8 cellular contexts compared by ENCODE assay signal in the genomic region with DNA sequence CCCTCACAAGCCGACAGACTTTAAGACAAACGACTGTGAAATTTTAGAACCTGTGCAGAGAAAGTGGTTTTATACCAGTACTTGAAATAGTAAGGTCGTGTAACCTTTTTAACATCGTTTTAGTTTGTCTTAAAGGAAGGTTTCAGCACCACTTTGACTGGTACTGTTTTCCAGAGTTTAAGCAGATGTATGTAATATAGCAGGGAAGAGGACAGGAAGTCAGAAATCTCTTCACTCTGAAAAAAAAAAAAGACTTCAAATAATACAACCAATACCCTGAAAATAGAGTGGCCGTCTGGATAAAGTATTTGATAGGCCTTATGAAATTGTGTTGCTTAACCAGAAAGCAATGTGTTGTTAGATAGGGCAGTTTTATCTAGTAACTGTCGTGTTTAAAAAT. TPM values are rescaled to one million over a fixed set of nuclear protein-coding genes. Genes with fewer than 3 reads are reported as not detected.
A peak's percentile ranks its signal among the peaks of the same experiment; 100 is the strongest.
DNase-seq lines count a peak whose midpoint lies in the region; ATAC-seq, FAIRE-seq and TF ChIP-seq lines count a peak whose summit lies in the region.

No MANE protein-coding gene starts in this region.

- TF ChIP-seq POLR2A in transverse colon (IDR thresholded peaks at IDR 0.05) (no peak), lower leg skin (IDR thresholded peaks at IDR 0.05) (no peak)

- peaks cover 2% of the 10 kb centered on the region for H3K9me1 ChIP-seq in keratinocyte (ENCODE audit: control insufficient read depth, extremely low read depth, insufficient read depth, low read length)

- TF ChIP-seq CTCF in keratinocyte (optimal IDR thresholded peaks at IDR 0.05 in 1 of 3, IDR thresholded peaks at IDR 0.05 in 1 of 3, conservative IDR thresholded peaks at IDR 0.05 in 1 of 3; ENCODE audit: extremely low read depth in 1 of 3, insufficient read depth in 2 of 3, low read length in 3 of 3) (no peak), transverse colon (IDR thresholded peaks at IDR 0.05) (no peak), GM10266 (IDR thresholded peaks at IDR 0.05; ENCODE audit: control insufficient read depth, insufficient read depth, low read depth, missing control alignments) (no peak), lower leg skin (IDR thresholded peaks at IDR 0.05) (no peak)

- FAIRE-seq in keratinocyte (lab: Jason Lieb, UNC) (no peak), HTR-8/SVneo (lab: Jason Lieb, UNC) (no peak)

- dilution Hi-C loops in keratinocyte (cut with MboI; ENCODE audit: extremely low pct_ligation_motif_present, low sequenced_read_pairs) = no loop called here

- in situ Hi-C loops in transverse colon (cut with MboI; ENCODE audit: low pct_ligation_motif_present in 1 of 4, low pct_unique_long_range_greater_than_20kb in 1 of 4, low sequenced_read_pairs in 3 of 4) = loop anchor here in 2 of 4 donors (10.0 to 25.0 kb wide), 4 partner anchors 104 to 554 kb away; partner anchors contain the start of gene CLK1 (in 1 of the 2)

- H3K79me2 ChIP-seq in keratinocyte (ENCODE audit: control insufficient read depth, insufficient read depth, low read length) = peaks cover 61% of the 10 kb centered on the region

- peak overlapping the region; percentile 70 to 74 (median 73) for H3K4me3 ChIP-seq in keratinocyte (ENCODE audit: control insufficient read depth in 2 of 3, extremely low read depth in 1 of 3, insufficient read depth in 2 of 3, low read depth in 1 of 3, low read length in 3 of 3)
- H3K4me3 ChIP-seq in transverse colon = peak overlapping the region; percentile 70 to 96 (median 90)
- H3K4me3 ChIP-seq in lower leg skin (ENCODE audit: low read depth, poor library complexity, severe bottlenecking) = no peak overlapping the region

- POLR2A ChIA-PET in activated naive CD8-positive, alpha-beta T cell treated with anti-CD3 and anti-CD28 coated beads, Interleukin-2, amount 10 ng/mL, durations not matched to agents 7 days and 5 days (lab: Charles Lee) = interaction anchor here (0.8 to 0.9 kb wide), 2 partner anchors 66 to 160 kb away, joined by 4 read pairs; no protein-coding TSS in a partner anchor

- ATAC-seq in activated T-cell treated with anti-CD3 and anti-CD28 coated beads, Interleukin-2, amount 50 U/mL, for 72 hours (replicated peaks in 1 of 2) = no peak
- no peak for ATAC-seq in activated naive CD8-positive, alpha-beta T cell treated with anti-CD3 and anti-CD28 coated beads, Interleukin-2, amount 10 ng/mL, durations not matched to agents 7 days and 5 days (ENCODE audit: low read depth)

- peak overlapping the region; percentile 78 for H3K9ac ChIP-seq in keratinocyte (ENCODE audit: control insufficient read depth, extremely low read depth, insufficient read depth, low read length)

- DNase-seq in activated T-cell treated with anti-CD3 and anti-CD28 coated beads, Interleukin-2, amount 50 U/mL, for 72 hours = no peak
- DNase-seq in activated T-cell treated with anti-CD3 and anti-CD28 coated beads, Interleukin-2, amount 50 U/mL, for 1 hour = no peak
- DNase-seq in activated naive CD8-positive, alpha-beta T cell treated with anti-CD3 and anti-CD28 coated beads, Interleukin-2, amount 10 ng/mL, durations not matched to agents 7 days and 5 days = no peak
- no peak for DNase-seq in keratinocyte (ENCODE audit: low read depth, low spot score)
- no peak for DNase-seq in transverse colon
- no peak for DNase-seq in HTR-8/SVneo (ENCODE audit: insufficient read length, low spot score)
- DNase-seq in GM10266 (ENCODE audit: extremely low spot score) = no peak
- DNase-seq in lower leg skin (ENCODE audit: low spot score in 2 of 2) = no peak

- TF ChIP-seq EP300 in transverse colon (IDR thresholded peaks at IDR 0.05; ENCODE audit: low read depth) = no peak

- no peak overlapping the region for H3K27ac Mint-ChIP-seq in activated T-cell treated with anti-CD3 and anti-CD28 coated beads, Interleukin-2, amount 50 U/mL, for 72 hours
- no peak overlapping the region for H3K27ac Mint-ChIP-seq in activated naive CD8-positive, alpha-beta T cell treated with anti-CD3 and anti-CD28 coated beads, Interleukin-2, amount 10 ng/mL, durations not matched to agents 7 days and 5 days

- H3K9me3 ChIP-seq in keratinocyte (ENCODE audit: control insufficient read depth, low read depth, low read length) (no peaks in the 10 kb centered on the region), transverse colon (no peaks in the 10 kb centered on the region)

- H3K36me3 Mint-ChIP-seq in activated T-cell treated with anti-CD3 and anti-CD28 coated beads, Interleukin-2, amount 50 U/mL, for 72 hours (ENCODE audit: insufficient read depth in 2 of 2) = peaks cover 3 to 5% of the 10 kb centered on the region in 2 donors
- peaks cover 12% of the 10 kb centered on the region for H3K36me3 Mint-ChIP-seq in activated naive CD8-positive, alpha-beta T cell treated with anti-CD3 and anti-CD28 coated beads, Interleukin-2, amount 10 ng/mL, durations not matched to agents 7 days and 5 days

- peak overlapping the region; percentile 68 to 76 for H3K4me3 Mint-ChIP-seq in activated T-cell treated with anti-CD3 and anti-CD28 coated beads, Interleukin-2, amount 50 U/mL, for 72 hours
- peak overlapping the region; percentile 79 for H3K4me3 Mint-ChIP-seq in activated naive CD8-positive, alpha-beta T cell treated with anti-CD3 and anti-CD28 coated beads, Interleukin-2, amount 10 ng/mL, durations not matched to agents 7 days and 5 days

- H3K4me2 ChIP-seq in keratinocyte (ENCODE audit: control insufficient read depth, extremely low read depth, insufficient read depth, low read depth, low read length) = peak overlapping the region; percentile 82

- intact Hi-C loops in transverse colon (cut with DNase I; ENCODE audit: low total_unique reads) (loop anchor here (10.0 kb wide), 2 partner anchors 67 to 167 kb away; no protein-coding TSS in a partner anchor), lower leg skin (cut with DNase I; ENCODE audit: low total_unique reads) (no loop called here)

- H2AFZ ChIP-seq in keratinocyte (ENCODE audit: control insufficient read depth, low read length) = no peak overlapping the region

- H3K27me3 Mint-ChIP-seq in activated T-cell treated with anti-CD3 and anti-CD28 coated beads, Interleukin-2, amount 50 U/mL, for 72 hours (ENCODE audit: low read depth) = peaks cover 32% of the 10 kb centered on the region
- peaks cover 16% of the 10 kb centered on the region for H3K27me3 Mint-ChIP-seq in activated naive CD8-positive, alpha-beta T cell treated with anti-CD3 and anti-CD28 coated beads, Interleukin-2, amount 10 ng/mL, durations not matched to agents 7 days and 5 days

- H3K4me1 ChIP-seq in keratinocyte (ENCODE audit: control insufficient read depth, extremely low read depth, insufficient read depth, low read length) (peaks cover 32% of the 10 kb centered on the region), transverse colon (peaks cover 0 to 40% (median 18%) of the 10 kb centered on the region in 4 donors)

- H3K4me1 Mint-ChIP-seq in activated T-cell treated with anti-CD3 and anti-CD28 coated beads, Interleukin-2, amount 50 U/mL, for 72 hours (ENCODE audit: low read depth) = peaks cover 22% of the 10 kb centered on the region
- H3K4me1 Mint-ChIP-seq in activated naive CD8-positive, alpha-beta T cell treated with anti-CD3 and anti-CD28 coated beads, Interleukin-2, amount 10 ng/mL, durations not matched to agents 7 days and 5 days = peaks cover 26% of the 10 kb centered on the region

- no peaks in the 10 kb centered on the region for H3K9me3 Mint-ChIP-seq in activated T-cell treated with anti-CD3 and anti-CD28 coated beads, Interleukin-2, amount 50 U/mL, for 72 hours
- no peaks in the 10 kb centered on the region for H3K9me3 Mint-ChIP-seq in activated naive CD8-positive, alpha-beta T cell treated with anti-CD3 and anti-CD28 coated beads, Interleukin-2, amount 10 ng/mL, durations not matched to agents 7 days and 5 days

- H3K27me3 ChIP-seq in keratinocyte (ENCODE audit: control insufficient read depth, extremely low read depth, insufficient read depth, low read length) = no peaks in the 10 kb centered on the region
- no peaks in the 10 kb centered on the region for H3K27me3 ChIP-seq in transverse colon

- WGBS in transverse colon (ENCODE audit: low coverage in 1 of 2), 2 donors = 17 to 24% methylated on average over 6 of the region's 6 CpGs
- 9 to 11% methylated on average over 6 of the region's 6 CpGs for WGBS in lower leg skin, 2 donors

- H4K20me1 ChIP-seq in keratinocyte (ENCODE audit: control insufficient read depth, extremely low read depth, insufficient read depth, low read length) = no peaks in the 10 kb centered on the region

- H3K36me3 ChIP-seq in keratinocyte (ENCODE audit: control insufficient read depth in 2 of 2, extremely low read depth in 1 of 2, insufficient read depth in 2 of 2, low read length in 2 of 2) (no peaks in the 10 kb centered on the region), transverse colon (no peaks in the 10 kb centered on the region)

- H3K27ac ChIP-seq in keratinocyte (ENCODE audit: control insufficient read depth, insufficient read depth, low read length) (peak overlapping the region; percentile 67), transverse colon (peak overlapping the region; percentile 93 to 97 (median 96))

RNA-seq across cellular contexts. Expression of gene SPATS2L, which starts 1.5 kb away (rescaled TPM):
- total RNA-seq in activated T-cell treated with anti-CD3 and anti-CD28 coated beads, Interleukin-2, amount 50 U/mL, for 72 hours = 10 to 100 TPM; 17.8 to 36.8 TPM
- total RNA-seq in activated naive CD8-positive, alpha-beta T cell treated with anti-CD3 and anti-CD28 coated beads, Interleukin-2, amount 10 ng/mL, durations not matched to agents 7 days and 5 days = 10 to 100 TPM; 46.3 to 47.1 TPM
- 80.2 to 125 TPM (median 95.3 TPM) in 3 replicates for polyA plus RNA-seq in keratinocyte
- polyA plus RNA-seq in keratinocyte (2011; ENCODE audit: low read depth) = 164 TPM
- 91.4 and 123 TPM in 2 replicates for polyA plus RNA-seq in keratinocyte (2011; cell fraction: cytosol; rRNA removed)
- polyA plus RNA-seq in keratinocyte (2011; cell fraction: nucleus; rRNA removed) = 58.8 and 65.8 TPM in 2 replicates
- polyA plus RNA-seq in keratinocyte (2012; ENCODE audit: low replicate concordance) = 66.1 and 86.1 TPM in 2 replicates
- polyA minus RNA-seq in keratinocyte = 28.6 to 83.5 TPM (median 82.7 TPM) in 3 replicates
- 77.3 TPM for polyA minus RNA-seq in keratinocyte (2011; cell fraction: cytosol; rRNA and poly(A)+ RNA removed)
- 34.2 and 61.2 TPM in 2 replicates for polyA minus RNA-seq in keratinocyte (2011; cell fraction: nucleus; rRNA and poly(A)+ RNA removed)
- 100 to 1,000 TPM in 3 of 4 donors, 10 to 100 TPM in 1; 33.4 to 236 (median 159) TPM for total RNA-seq in transverse colon
- 10 to 100 TPM; 60.7 to 81.3 (median 61.3) TPM for total RNA-seq in lower leg skin
